In the genomic region with DNA sequence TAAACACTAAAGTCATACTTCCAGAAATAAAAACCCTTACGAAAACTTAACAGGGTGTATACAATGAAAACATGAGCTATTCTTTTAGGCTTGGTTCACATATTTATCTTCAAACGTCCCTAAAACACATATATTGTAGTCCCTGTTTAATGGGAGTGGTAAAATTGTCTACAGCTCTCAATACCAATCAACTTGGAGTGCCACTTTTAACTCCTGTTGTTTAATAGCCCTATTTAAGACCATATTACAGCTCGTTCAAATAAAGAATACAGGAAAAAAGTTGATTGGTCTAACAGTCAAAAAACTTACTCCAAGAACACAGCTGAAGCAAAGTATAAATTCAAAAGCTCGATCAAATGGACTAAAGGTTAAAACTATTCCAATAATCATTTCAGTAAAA, we compare ENCODE assay signal across 9 cellular contexts. TPM values are rescaled to one million over a fixed set of nuclear protein-coding genes. Genes with fewer than 3 reads are reported as not detected.
DNase-seq lines count a peak whose midpoint lies in the region; ATAC-seq and TF ChIP-seq lines count a peak whose summit lies in the region.
"Had no signal": no experiment of that assay in that cellular context is flagged by ENCODE, and none has a peak within 500 bp of the region (broad histone marks: within the 10 kb centered on the region; RNA-seq: fewer than 3 reads in every experiment).

No MANE protein-coding gene starts in this region.

- H3K9me3 Mint-ChIP-seq in activated naive CD8-positive, alpha-beta T cell (ENCODE audit: low read depth): no peaks in the 10 kb centered on the region
- no peaks in the 10 kb centered on the region for H3K9me3 Mint-ChIP-seq in activated naive CD8-positive, alpha-beta T cell treated with anti-CD3 and anti-CD28 coated beads, Interleukin-2, amount 50 U/mL, for 24 hours
- H3K9me3 Mint-ChIP-seq in type B pancreatic cell: no peaks in the 10 kb centered on the region

- H3K27me3 Mint-ChIP-seq in activated naive CD8-positive, alpha-beta T cell: no peaks in the 10 kb centered on the region
- H3K27me3 Mint-ChIP-seq in activated naive CD8-positive, alpha-beta T cell treated with anti-CD3 and anti-CD28 coated beads, Interleukin-2, amount 50 U/mL, for 24 hours: no peaks in the 10 kb centered on the region
- no peaks in the 10 kb centered on the region for H3K27me3 Mint-ChIP-seq in type B pancreatic cell

- ATAC-seq in activated naive CD8-positive, alpha-beta T cell treated with anti-CD3 and anti-CD28 coated beads, Interleukin-2, amount 50 U/mL, for 24 hours: no peak
- ATAC-seq in right lobe of liver: no peak

- in situ Hi-C loops in G401 (cut with HindIII; ENCODE audit: low sequenced_read_pairs): no loop called here

- H3K9me3 ChIP-seq in adrenal gland (replicated peaks in 1 of 3): no peaks in the 10 kb centered on the region
- no peaks in the 10 kb centered on the region for H3K9me3 ChIP-seq in right lobe of liver

- TF ChIP-seq POLR2A in adrenal gland (IDR thresholded peaks at IDR 0.05) (no peak), right lobe of liver (IDR thresholded peaks at IDR 0.05) (no peak)

- no peaks in the 10 kb centered on the region for H3K36me3 ChIP-seq in adrenal gland (replicated peaks in 1 of 2)
- no peaks in the 10 kb centered on the region for H3K36me3 ChIP-seq in right lobe of liver

- H3K27ac ChIP-seq in adrenal gland: peak overlapping the region in 3 of 5 donors; percentile 11 to 100 (median 100)
- peak overlapping the region in 2 of 3 donors; percentile 100 for H3K27ac ChIP-seq in right lobe of liver
- H3K27ac ChIP-seq: VCaP had no signal

- H3K36me3 Mint-ChIP-seq in activated naive CD8-positive, alpha-beta T cell: peaks cover 18% of the 10 kb centered on the region
- peaks cover 42% of the 10 kb centered on the region for H3K36me3 Mint-ChIP-seq in activated naive CD8-positive, alpha-beta T cell treated with anti-CD3 and anti-CD28 coated beads, Interleukin-2, amount 50 U/mL, for 24 hours (ENCODE audit: low read depth)
- H3K36me3 Mint-ChIP-seq in type B pancreatic cell: peaks cover 30% of the 10 kb centered on the region

- H3K27me3 ChIP-seq in adrenal gland: no peaks in the 10 kb centered on the region
- H3K27me3 ChIP-seq in right lobe of liver: no peaks in the 10 kb centered on the region

- DNase-seq in activated naive CD8-positive, alpha-beta T cell treated with anti-CD3 and anti-CD28 coated beads, Interleukin-2, amount 50 U/mL, for 24 hours: no peak
- DNase-seq in adrenal gland (no peak), right lobe of liver (no peak), type B pancreatic cell (ENCODE audit: extremely low spot score, unreplicated experiment) (no peak), G401 (ENCODE audit: low spot score) (no peak), pons (ENCODE audit: low spot score) (no peak), cortex of kidney (lab: John Stamatoyannopoulos, UW) (no peak)

- TF ChIP-seq CTCF in adrenal gland (IDR thresholded peaks at IDR 0.05) (no peak), right lobe of liver (IDR thresholded peaks at IDR 0.05) (no peak), type B pancreatic cell (conservative IDR thresholded peaks at IDR 0.05) (no peak)

- H3K4me3 ChIP-seq in adrenal gland (peak overlapping the region in 1 of 4 donors; percentile 95), right lobe of liver (peak overlapping the region in 1 of 3 donors; percentile 23)

- WGBS in adrenal gland, 4 donors: 20 to 29% (median 24%) methylated on average over 4 of the region's 4 CpGs
- 16% methylated on average over 4 of the region's 4 CpGs for WGBS in right lobe of liver (ENCODE audit: insufficient coverage, low coverage, low lambda C conversion rate, missing lambda C conversion rate)

- H3K4me1 Mint-ChIP-seq in activated naive CD8-positive, alpha-beta T cell (ENCODE audit: low read depth): peaks cover 61% of the 10 kb centered on the region
- H3K4me1 Mint-ChIP-seq in activated naive CD8-positive, alpha-beta T cell treated with anti-CD3 and anti-CD28 coated beads, Interleukin-2, amount 50 U/mL, for 24 hours: peaks cover 62% of the 10 kb centered on the region
- peaks cover 35% of the 10 kb centered on the region for H3K4me1 Mint-ChIP-seq in type B pancreatic cell (ENCODE audit: unreplicated experiment)

- H3K4me1 ChIP-seq in adrenal gland (replicated peaks in 1 of 2) (peaks cover 50 to 61% of the 10 kb centered on the region in 2 donors), right lobe of liver (peaks cover 0 to 60% (median 23%) of the 10 kb centered on the region in 4 donors)

- H3K4me3 Mint-ChIP-seq in activated naive CD8-positive, alpha-beta T cell: no peak overlapping the region
- H3K4me3 Mint-ChIP-seq in activated naive CD8-positive, alpha-beta T cell treated with anti-CD3 and anti-CD28 coated beads, Interleukin-2, amount 50 U/mL, for 24 hours: no peak overlapping the region
- no peak overlapping the region for H3K4me3 Mint-ChIP-seq in type B pancreatic cell

- peak overlapping the region; percentile 62 for H3K27ac Mint-ChIP-seq in activated naive CD8-positive, alpha-beta T cell
- no peak overlapping the region for H3K27ac Mint-ChIP-seq in activated naive CD8-positive, alpha-beta T cell treated with anti-CD3 and anti-CD28 coated beads, Interleukin-2, amount 50 U/mL, for 24 hours
- peak overlapping the region; percentile 21 for H3K27ac Mint-ChIP-seq in type B pancreatic cell

- intact Hi-C loops in adrenal gland (cut with DNase I) (no loop called here), right lobe of liver (cut with DNase I) (no loop called here)

RNA-seq across cellular contexts. Expression of a gene that starts 3.9 kb away (rescaled TPM):
- total RNA-seq in adrenal gland (100 to 1,000 TPM; 318 to 523 (median 398) TPM), right lobe of liver (100 to 1,000 TPM; 127 to 304 (median 190) TPM), type B pancreatic cell (ENCODE audit: low replicate concordance) (288 and 302 TPM in 2 replicates)
- 100 to 1,000 TPM; 178 to 709 (median 214) TPM for polyA plus RNA-seq in adrenal gland
- total RNA-seq in G401 (2014; rRNA removed; shearing (Covaris generic)): 460 and 522 TPM in 2 replicates

RNA-seq across cellular contexts. Expression of a gene that starts 45.3 kb away (rescaled TPM):
- 10 to 100 TPM; 20.5 to 50.4 (median 34.3) TPM for total RNA-seq in adrenal gland
- polyA plus RNA-seq in adrenal gland: 10 to 100 TPM; 13.5 to 64.6 (median 13.7) TPM
- 10 to 100 TPM; 29.8 to 34.7 (median 33.1) TPM for total RNA-seq in right lobe of liver
- total RNA-seq in type B pancreatic cell (ENCODE audit: low replicate concordance): 25.6 and 27.9 TPM in 2 replicates
- total RNA-seq in G401 (2014; rRNA removed; shearing (Covaris generic)): 72.7 and 80.0 TPM in 2 replicates
